ENCODE assay signal across 29 cellular contexts in the genomic region with DNA sequence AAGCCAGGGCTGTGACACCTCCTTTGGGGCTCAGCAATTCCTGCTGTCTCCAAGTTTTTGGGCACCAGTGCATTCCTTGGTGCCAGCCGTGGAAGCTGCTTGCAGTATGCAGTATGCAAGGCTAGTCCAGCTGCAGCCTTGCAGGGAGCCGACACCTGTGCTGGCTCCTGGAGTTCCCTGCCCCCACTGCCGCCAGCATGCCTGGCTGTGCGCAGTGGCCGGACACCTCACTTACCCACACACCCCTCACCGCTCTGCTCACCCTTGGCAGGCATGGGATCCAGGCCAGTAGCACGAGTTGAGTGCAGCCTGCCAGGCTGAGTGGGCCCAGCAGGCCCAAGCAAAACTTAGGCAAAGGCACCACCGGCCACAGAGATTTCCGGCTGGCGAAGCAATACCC.
DNase-seq lines count a peak whose midpoint lies in the region; ATAC-seq, FAIRE-seq and TF ChIP-seq lines count a peak whose summit lies in the region.
"Had no signal": no experiment of that assay in that cellular context is flagged by ENCODE, and none has a peak within 500 bp of the region (broad histone marks: within the 10 kb centered on the region; RNA-seq: fewer than 3 reads in every experiment).

No MANE protein-coding gene starts in this region.

- H3K27ac ChIP-seq in GM23338 (ENCODE audit: low read depth) (no peak overlapping the region), K562 (ENCODE audit: extremely low read depth, low read depth, low read length) (no peak overlapping the region), left ventricle myocardium inferior (replicated peaks) (no peak overlapping the region), neuronal stem cell (replicated peaks; ENCODE audit: low read length) (no peak overlapping the region)
- H3K27ac ChIP-seq: BLaER1, HL-60, Peyer's patch, SJCRH30 had no signal

- peak; percentile 45 for ATAC-seq in GM23338
- peak; percentile 14; the same call in 2 of the 3 replicates for ATAC-seq in K562
- ATAC-seq in HG02970 (IDR thresholded peaks at IDR 0.05; ENCODE audit: low FRiP score, unreplicated experiment) = no peak
- ATAC-seq: SK-N-SH treated with all-trans-retinoic acid at 6 μM for 48 hours had no signal

- H2BK15ac ChIP-seq in neuronal stem cell (ENCODE audit: low read length) = peak overlapping the region; percentile 62

- peak overlapping the region; percentile 80 for H4K91ac ChIP-seq in neuronal stem cell (ENCODE audit: low read depth, low read length, poor library complexity)

- peaks cover 42% of the 10 kb centered on the region for H3K4me1 Mint-ChIP-seq in GM23338

- CTCF ChIA-PET in K562 (lab: Yijun Ruan, JAX; ENCODE audit: low intra/inter-chr PET ratio) = no interaction called here

- H3K27me3 Mint-ChIP-seq in GM23338 (ENCODE audit: insufficient read depth, low read depth, poor library complexity) = peaks cover 31% of the 10 kb centered on the region
- H3K27me3 Mint-ChIP-seq: CD4-positive, CD25-positive, alpha-beta regulatory T cell; IgD-negative memory B cell had no signal

- no peaks in the 10 kb centered on the region; the same call in 2 of the 3 replicates for H3K9me3 Mint-ChIP-seq in GM23338
- H3K9me3 Mint-ChIP-seq: CD4-positive, CD25-positive, alpha-beta regulatory T cell; HFFc6; IgD-negative memory B cell had no signal

- no peaks in the 10 kb centered on the region for H3K9me3 ChIP-seq in K562 (replicated peaks; ENCODE audit: control insufficient read depth, insufficient read depth, low read depth, low read length)
- no peaks in the 10 kb centered on the region for H3K9me3 ChIP-seq in left ventricle myocardium inferior (replicated peaks)
- no peaks in the 10 kb centered on the region for H3K9me3 ChIP-seq in neuronal stem cell (replicated peaks in 1 of 2; ENCODE audit: control insufficient read depth in 2 of 2, insufficient read depth in 1 of 2, low read depth in 1 of 2, low read length in 2 of 2)
- H3K9me3 ChIP-seq: BLaER1, HAP-1, Peyer's patch, SJCRH30 had no signal

- H3K9ac ChIP-seq in K562 (ENCODE audit: insufficient read depth in 1 of 2, low read depth in 2 of 2, low read length in 2 of 2) (no peak overlapping the region; a peak in 1 of 4 replicates), neuronal stem cell (ENCODE audit: low read depth, low read length, poor library complexity) (no peak overlapping the region)
- H3K9ac ChIP-seq: BLaER1 had no signal

- no peak for TF ChIP-seq RAD21 in K562 (CRISPR knock-in tag; conservative IDR thresholded peaks at IDR 0.05 in 1 of 2, IDR thresholded peaks at IDR 0.05 in 1 of 2)

- H3K79me2 ChIP-seq in GM23338 (replicated peaks; ENCODE audit: insufficient read depth) (no peaks in the 10 kb centered on the region), K562 (ENCODE audit: control insufficient read depth, insufficient read depth, low read length) (no peaks in the 10 kb centered on the region)

- no peak overlapping the region for H2AFZ ChIP-seq in GM23338
- 0 out of 2 replicates have a peak overlapping the region, but pooled peaks have one; percentile 66 for H2AFZ ChIP-seq in K562 (ENCODE audit: low read depth, low read length)
- H2AFZ ChIP-seq in neuronal stem cell (ENCODE audit: low read length) = no peak overlapping the region

- peak overlapping the region; percentile 58; the same call in 1 of the 2 replicates for H3K4me2 ChIP-seq in GM23338
- H3K4me2 ChIP-seq in K562 (ENCODE audit: insufficient read depth, low read length) = no peak overlapping the region
- H3K4me2 ChIP-seq in neuronal stem cell (ENCODE audit: insufficient read depth, low read length, poor library complexity, severe bottlenecking) = no peak overlapping the region
- H3K4me2 ChIP-seq: BLaER1 had no signal

- peak overlapping the region; percentile 41 for H3K14ac ChIP-seq in neuronal stem cell (ENCODE audit: low read length)

- H3K23ac ChIP-seq in neuronal stem cell (ENCODE audit: low read depth, low read length, poor library complexity) = peak overlapping the region; percentile 11

- no peak overlapping the region for H3K27ac Mint-ChIP-seq in GM23338
- H3K27ac Mint-ChIP-seq: CD4-positive, CD25-positive, alpha-beta regulatory T cell; HFFc6; IgD-negative memory B cell had no signal

- in situ Hi-C loops in K562 (cut with MboI) = no loop called here

- FAIRE-seq in K562 (lab: Jason Lieb, UNC) = no peak
- FAIRE-seq: GM19239 had no signal

- H3K27me3 ChIP-seq in GM23338 (ENCODE audit: insufficient read depth) (peaks cover 35% of the 10 kb centered on the region), K562 (ENCODE audit: control insufficient read depth in 2 of 2, insufficient read depth in 2 of 2, low read length in 2 of 2) (no peaks in the 10 kb centered on the region), left ventricle myocardium inferior (ENCODE audit: low read depth) (no peaks in the 10 kb centered on the region), neuronal stem cell (ENCODE audit: control insufficient read depth in 3 of 3, insufficient read depth in 3 of 3, low read depth in 1 of 3, low read length in 3 of 3) (no peaks in the 10 kb centered on the region)
- H3K27me3 ChIP-seq: BLaER1, Peyer's patch, SJCRH30 had no signal

- DNase-seq in GM23338 (ENCODE audit: low spot score) (peak; percentile 48), K562 (ENCODE audit: extremely low read depth in 1 of 4, low spot score in 3 of 4) (no peak), left ventricle myocardium inferior (peak; percentile 22), neuronal stem cell (ENCODE audit: low spot score) (no peak), NK-92 (lab: John Stamatoyannopoulos, UW; ENCODE audit: unreplicated experiment) (no peak), NCI-H1048 (lab: John Stamatoyannopoulos, UW) (no peak), cortex of kidney (lab: John Stamatoyannopoulos, UW) (no peak)
- DNase-seq: DMS153, DND-41, HFFc6, NCI-H1092, NCI-H1417 treated with DMSO at 0.1 percent for 48 hours, NCI-H1694 treated with DMSO at 0.1 percent for 48 hours, NCI-H2081, NCI-H2171, NCI-H226, NCI-H510A, NCI-H69, OCI-M1, Peyer's patch had no signal

- H3K4me1 ChIP-seq in GM23338 (ENCODE audit: insufficient read depth) (peaks cover 20% of the 10 kb centered on the region), K562 (replicated peaks in 1 of 2; ENCODE audit: control insufficient read depth in 2 of 2, insufficient read depth in 2 of 2, low read length in 2 of 2) (peaks cover 0 to 17% of the 10 kb centered on the region in 2 experiments; a peak in 3 of 5 replicates), left ventricle myocardium inferior (peaks cover 5% of the 10 kb centered on the region), neuronal stem cell (ENCODE audit: control insufficient read depth in 2 of 2, insufficient read depth in 1 of 2, low read depth in 1 of 2, low read length in 2 of 2) (peaks cover 9 to 15% of the 10 kb centered on the region in 2 donors)
- H3K4me1 ChIP-seq: BLaER1, HAP-1 had no signal

- no peak overlapping the region for H3K4me3 Mint-ChIP-seq in GM23338
- H3K4me3 Mint-ChIP-seq: CD4-positive, CD25-positive, alpha-beta regulatory T cell; HFFc6; IgD-negative memory B cell had no signal

- H3K18ac ChIP-seq in neuronal stem cell (ENCODE audit: low read length) = peak overlapping the region; percentile 9

- POLR2A ChIA-PET in K562 (lab: Yijun Ruan, JAX) = no interaction called here

- no TSS peak for BruUV-seq in K562 (replicated peaks; lab: Mats Ljungman, UMichigan)

- H3K9me2 ChIP-seq in GM23338 (ENCODE audit: insufficient read depth) = no peaks in the 10 kb centered on the region

- no peaks in the 10 kb centered on the region for H3K36me3 Mint-ChIP-seq in GM23338 (ENCODE audit: low read depth)
- H3K36me3 Mint-ChIP-seq: CD4-positive, CD25-positive, alpha-beta regulatory T cell; IgD-negative memory B cell had no signal

- peak overlapping the region; percentile 44 for H2BK120ac ChIP-seq in neuronal stem cell (ENCODE audit: low read depth, low read length)

- intact Hi-C loops in K562 (cut with micrococcal nuclease) = loop anchor here (10.0 kb wide), 1 partner anchor 1156 kb away; the partner anchor contains the start of gene MTERF1
- intact Hi-C loops in left ventricle myocardium inferior (cut with micrococcal nuclease) = no loop called here

- no peak for TF ChIP-seq POLR2A in K562 (conservative IDR thresholded peaks at IDR 0.05)

- H3K79me1 ChIP-seq in neuronal stem cell (ENCODE audit: low read depth, low read length) = no peaks in the 10 kb centered on the region

- no peaks in the 10 kb centered on the region for H3K36me3 ChIP-seq in GM23338 (ENCODE audit: insufficient read depth)
- H3K36me3 ChIP-seq in K562 (ENCODE audit: control insufficient read depth, insufficient read depth, low read length) = no peaks in the 10 kb centered on the region
- no peaks in the 10 kb centered on the region for H3K36me3 ChIP-seq in left ventricle myocardium inferior
- no peaks in the 10 kb centered on the region for H3K36me3 ChIP-seq in neuronal stem cell (replicated peaks in 1 of 2; ENCODE audit: control insufficient read depth in 2 of 2, insufficient read depth in 2 of 2, low read length in 2 of 2)
- H3K36me3 ChIP-seq: BLaER1, HAP-1, Peyer's patch, SJCRH30 had no signal

- no peak overlapping the region for H3K4me3 ChIP-seq in GM23338
- no peak overlapping the region for H3K4me3 ChIP-seq in K562
- H3K4me3 ChIP-seq in left ventricle myocardium inferior = no peak overlapping the region
- H3K4me3 ChIP-seq in neuronal stem cell (ENCODE audit: low read length in 2 of 2) = no peak overlapping the region
- H3K4me3 ChIP-seq: BLaER1, HAP-1, Peyer's patch, SJCRH30 had no signal

- no peak for TF ChIP-seq CTCF in GM23338 (conservative IDR thresholded peaks at IDR 0.05; ENCODE audit: low read depth in 2 of 2)
- no peak for TF ChIP-seq CTCF in K562 (IDR thresholded peaks at IDR 0.05 in 2 of 3, conservative IDR thresholded peaks at IDR 0.05 in 1 of 3; ENCODE audit: insufficient read depth in 2 of 3, low read depth in 1 of 3, low read length in 3 of 3)
- no peak for TF ChIP-seq CTCF in left ventricle myocardium inferior (IDR thresholded peaks at IDR 0.05; ENCODE audit: borderline replicate concordance)

- peak overlapping the region; percentile 4 for H3K4ac ChIP-seq in neuronal stem cell (ENCODE audit: low read length)

- peak overlapping the region; percentile 19 for H2AK5ac ChIP-seq in neuronal stem cell (ENCODE audit: low read depth, low read length)

- H2BK12ac ChIP-seq in neuronal stem cell (ENCODE audit: low read length) = peak overlapping the region; percentile 69

- H3F3A ChIP-seq in GM23338 (replicated peaks; ENCODE audit: low read depth) = no peaks in the 10 kb centered on the region

- no peaks in the 10 kb centered on the region for H4K20me1 ChIP-seq in GM23338 (replicated peaks; ENCODE audit: insufficient read depth)
- no peaks in the 10 kb centered on the region for H4K20me1 ChIP-seq in K562 (replicated peaks; ENCODE audit: control insufficient read depth, insufficient read depth, low read length)
- H4K20me1 ChIP-seq: BLaER1 had no signal

- H4K8ac ChIP-seq in neuronal stem cell (ENCODE audit: low read depth, low read length) = peak overlapping the region; percentile 52

- WGBS in K562 (ENCODE audit: insufficient coverage, low coverage, missing lambda C conversion rate) = 59% methylated on average over 10 of the region's 10 CpGs
- no CpG with 5 or more reads among the region's 10 CpGs for WGBS in neuronal stem cell (ENCODE audit: extremely low coverage in 2 of 2, insufficient read length in 2 of 2, insufficient replicate concordance in 1 of 2), 2 donors

- no peaks in the 10 kb centered on the region for H3K9me1 ChIP-seq in K562 (ENCODE audit: control insufficient read depth, insufficient read depth, low read length)

- TF ChIP-seq EP300 in K562 (IDR thresholded peaks at IDR 0.05; ENCODE audit: low read length) = no peak

- H2BK5ac ChIP-seq in neuronal stem cell (ENCODE audit: low read length) = peak overlapping the region; percentile 18

Comparison
In these comparisons a context has a peak if more than half of its experiments do, and no peak if none do; other contexts are left out.
1. DNase-seq: peak in GM23338 (single experiment) and left ventricle myocardium inferior (single experiment); none in K562 (0 of 4), neuronal stem cell (single experiment), NK-92 (single experiment), NCI-H1048 (single experiment) and cortex of kidney (single experiment).